In the genomic region with DNA sequence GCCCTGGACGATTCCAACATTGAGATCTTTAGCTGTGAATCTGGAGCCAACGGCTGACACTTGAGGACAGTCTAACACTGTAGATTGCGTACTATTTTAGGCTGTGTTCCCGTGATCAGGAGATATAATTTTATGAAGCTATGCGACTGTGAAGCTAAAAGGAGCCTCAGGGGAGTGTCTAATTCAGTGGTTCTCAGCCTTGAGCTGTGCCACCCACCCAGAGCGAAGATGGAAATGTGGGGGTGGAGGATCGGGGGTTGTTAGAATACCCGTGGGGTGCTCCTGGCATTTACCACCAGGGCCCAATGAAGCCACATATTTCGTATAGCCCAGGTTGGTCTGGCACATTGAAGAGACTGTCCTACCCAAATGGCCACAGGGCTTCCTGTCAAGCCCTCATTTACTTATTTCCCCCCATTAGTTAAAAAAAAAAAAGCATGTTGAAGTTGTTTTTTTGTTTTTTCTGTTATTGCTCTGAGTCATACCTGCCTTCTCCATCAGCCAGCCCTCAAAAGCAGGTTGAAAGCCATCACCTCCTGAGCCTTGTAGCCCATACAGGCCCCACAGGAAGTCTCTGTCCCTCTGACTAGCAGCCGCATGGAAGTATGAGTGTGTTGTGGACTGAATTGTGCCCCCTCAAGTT, we compare ENCODE assay signal across 8 cellular contexts.
DNase-seq lines count a peak whose midpoint lies in the region; ATAC-seq, FAIRE-seq and TF ChIP-seq lines count a peak whose summit lies in the region.

No MANE protein-coding gene starts in this region.

- no peak overlapping the region for H3K4me3 ChIP-seq in mucosa of descending colon

- TF ChIP-seq POLR2A in GM12891 (IDR thresholded peaks at IDR 0.05; ENCODE audit: low read depth, low read length): no peak

- DNase-seq in GM12891 (ENCODE audit: insufficient read length, low spot score) (peak; percentile 43), immature natural killer cell (peak; percentile 68 to 75 (median 72)), mucosa of descending colon (no peak), RCC 7860 (ENCODE audit: low spot score) (no peak), NCI-H1048 (lab: John Stamatoyannopoulos, UW) (no peak)
- peak; percentile 40 for DNase-seq in activated CD4-positive, CD25-positive, alpha-beta regulatory T cell treated with anti-CD3 and anti-CD28 coated beads, Interleukin-2, amount 50 U/mL, for 72 hours

- H3K4me1 Mint-ChIP-seq in immature natural killer cell: peaks cover 47 to 62% of the 10 kb centered on the region in 2 donors

- peak; percentile 51 for ATAC-seq in GM21737 (IDR thresholded peaks at IDR 0.05; ENCODE audit: unreplicated experiment)
- no peak for ATAC-seq in GM21526 (IDR thresholded peaks at IDR 0.05; ENCODE audit: low FRiP score, unreplicated experiment)
- ATAC-seq in mucosa of descending colon: no peak

- H3K9me3 ChIP-seq in mucosa of descending colon: no peaks in the 10 kb centered on the region

- TF ChIP-seq CTCF in mucosa of descending colon (IDR thresholded peaks at IDR 0.05): no peak

- intact Hi-C loops in mucosa of descending colon (cut with DNase I, micrococcal nuclease): no loop called here

- H3K27me3 Mint-ChIP-seq in immature natural killer cell (ENCODE audit: low read depth in 3 of 3): peaks cover 0 to 10% (median 9%) of the 10 kb centered on the region in 3 donors

- FAIRE-seq in GM12891 (lab: Jason Lieb, UNC) (peak; percentile 73), RCC 7860 (lab: Jason Lieb, UNC) (no peak)

- peak overlapping the region; percentile 2 to 74 (median 53) for H3K4me3 Mint-ChIP-seq in immature natural killer cell

- H3K27ac Mint-ChIP-seq in immature natural killer cell: peak overlapping the region; percentile 72 to 92 (median 86)

- no peaks in the 10 kb centered on the region for H3K9me3 Mint-ChIP-seq in immature natural killer cell

- no peaks in the 10 kb centered on the region for H3K36me3 ChIP-seq in mucosa of descending colon (ENCODE audit: low read depth)

- H3K4me1 ChIP-seq in mucosa of descending colon (ENCODE audit: low read depth): peaks cover 12% of the 10 kb centered on the region

- peaks cover 5 to 12% (median 7%) of the 10 kb centered on the region in 3 donors for H3K36me3 Mint-ChIP-seq in immature natural killer cell

TF ChIP-seq in GM12891, 5 proteins besides CTCF, POLR2A, EP300 and RAD21:
- TF ChIP-seq POU2F2 (IDR thresholded peaks at IDR 0.05; ENCODE audit: low read depth, low read length) (no peak), SPI1 (IDR thresholded peaks at IDR 0.05; ENCODE audit: low read depth, low read length) (no peak), TAF1 (IDR thresholded peaks at IDR 0.05; ENCODE audit: low read depth, low read length) (no peak), POLR2AphosphoS5 (IDR thresholded peaks at IDR 0.05; ENCODE audit: low read depth, low read length) (no peak), PAX5 (IDR thresholded peaks at IDR 0.05; ENCODE audit: insufficient read depth, low read length, severe bottlenecking) (no peak)

Comparison
In these comparisons a context has a peak if more than half of its experiments do, and no peak if none do; other contexts are left out.
1. DNase-seq: peak in GM12891 (single experiment), activated CD4-positive, CD25-positive, alpha-beta regulatory T cell treated with anti-CD3 and anti-CD28 coated beads, Interleukin-2, amount 50 U/mL, for 72 hours (single experiment) and immature natural killer cell (3 of 3); none in mucosa of descending colon (0 of 3), RCC 7860 (single experiment) and NCI-H1048 (single experiment).